Comparison of ENCODE assay signal across 8 cellular contexts in genomic region chr2:237604960-237605359, GRCh38. TPM values are rescaled to one million over a fixed set of nuclear protein-coding genes. Genes with fewer than 3 reads are reported as not detected.
DNase-seq lines count a peak whose midpoint lies in the region; ATAC-seq and TF ChIP-seq lines count a peak whose summit lies in the region.

No MANE protein-coding gene starts in this region.

- TF ChIP-seq CTCF in GM12872 (IDR thresholded peaks at IDR 0.05; ENCODE audit: insufficient read depth, low read depth, low read length) = peak; percentile 27; the same call in 1 of the 3 replicates
- peak in 2 of 3 experiments; percentile 11 to 30 for TF ChIP-seq CTCF in ascending aorta (IDR thresholded peaks at IDR 0.05)
- peak; percentile 32 for TF ChIP-seq CTCF in lower lobe of right lung (IDR thresholded peaks at IDR 0.05)

- H3K27ac ChIP-seq in BLaER1 = peak overlapping the region; percentile 86
- H3K27ac ChIP-seq in ascending aorta = no peak overlapping the region
- H3K27ac ChIP-seq in lower lobe of right lung = no peak overlapping the region

- ATAC-seq in lower lobe of right lung (peak; percentile 42 to 58), esophagus mucosa (no peak)

- no peaks in the 10 kb centered on the region for H3K27me3 ChIP-seq in BLaER1
- H3K27me3 ChIP-seq in ascending aorta = no peaks in the 10 kb centered on the region
- no peaks in the 10 kb centered on the region for H3K27me3 ChIP-seq in lower lobe of right lung (ENCODE audit: low read depth)

- H3K4me1 ChIP-seq in BLaER1 (peaks cover 74% of the 10 kb centered on the region), ascending aorta (peaks cover 9 to 22% of the 10 kb centered on the region in 2 donors), lower lobe of right lung (peaks cover 22% of the 10 kb centered on the region)

- no peak for DNase-seq in ascending aorta (ENCODE audit: low spot score in 2 of 2)
- no peak for DNase-seq in lower lobe of right lung
- no peak for DNase-seq in NCI-H2029 (lab: John Stamatoyannopoulos, UW)
- DNase-seq in G401 (ENCODE audit: low spot score) = no peak
- DNase-seq in activated naive CD4-positive, alpha-beta T cell (lab: John Stamatoyannopoulos, UW) = no peak

- no peaks in the 10 kb centered on the region for H3K36me3 ChIP-seq in BLaER1
- H3K36me3 ChIP-seq in ascending aorta = no peaks in the 10 kb centered on the region
- no peaks in the 10 kb centered on the region for H3K36me3 ChIP-seq in lower lobe of right lung

- in situ Hi-C loops in G401 (cut with HindIII; ENCODE audit: low sequenced_read_pairs) = loop anchor here (5.0 kb wide), 1 partner anchor 77 kb away; no protein-coding TSS in a partner anchor

- H4K20me1 ChIP-seq in BLaER1 = no peaks in the 10 kb centered on the region

- H3K4me2 ChIP-seq in BLaER1 = peak overlapping the region; percentile 97

- no peak overlapping the region for H3K4me3 ChIP-seq in BLaER1
- no peak overlapping the region for H3K4me3 ChIP-seq in ascending aorta
- no peak overlapping the region for H3K4me3 ChIP-seq in lower lobe of right lung

- intact Hi-C loops in ascending aorta (cut with DNase I) (loop anchor here (5.0 kb wide), 2 partner anchors 42 to 87 kb away; no protein-coding TSS in a partner anchor), lower lobe of right lung (cut with DNase I) (no loop called here)

- peaks cover 10% of the 10 kb centered on the region for H3K9me3 ChIP-seq in BLaER1
- no peaks in the 10 kb centered on the region for H3K9me3 ChIP-seq in ascending aorta
- H3K9me3 ChIP-seq in lower lobe of right lung = no peaks in the 10 kb centered on the region

- peak overlapping the region; percentile 80 for H3K9ac ChIP-seq in BLaER1

RNA-seq across cellular contexts. Expression of gene RAB17, which starts 14.4 kb away (rescaled TPM):
- total RNA-seq in ascending aorta = 0.32 TPM
- 60.1 TPM for total RNA-seq in lower lobe of right lung
- total RNA-seq in esophagus mucosa = 7.8 TPM
- total RNA-seq in G401 (2014; rRNA removed; shearing (Covaris generic)) = not detected in 2 replicates

RNA-seq across cellular contexts. Expression of gene LRRFIP1, which starts 22.4 kb away (rescaled TPM):
- total RNA-seq in ascending aorta (133 TPM), lower lobe of right lung (180 TPM), esophagus mucosa (103 TPM)
- total RNA-seq in G401 (2014; rRNA removed; shearing (Covaris generic)) = 14.3 and 24.6 TPM in 2 replicates

RNA-seq across cellular contexts. Expression of gene PRLH, which starts 38.6 kb away (rescaled TPM):
- total RNA-seq in ascending aorta (not detected), lower lobe of right lung (not detected), esophagus mucosa (not detected)
- total RNA-seq in G401 (2014; rRNA removed; shearing (Covaris generic)) = not detected in 2 replicates
